In genomic region chr10:124666494-124666893, GRCh38 we compare ENCODE assay signal across 17 cellular contexts.
"Had no signal": no experiment of that assay in that cellular context is flagged by ENCODE, and none has a peak within 500 bp of the region (broad histone marks: within the 10 kb centered on the region; RNA-seq: fewer than 3 reads in every experiment).

No MANE protein-coding gene starts in this region.

- H3K27me3 Mint-ChIP-seq: activated CD8-positive, alpha-beta T cell treated with anti-CD3 and anti-CD28 coated beads for 36 hours; activated naive CD4-positive, alpha-beta T cell treated with anti-CD3 and anti-CD28 coated beads, Interleukin-2, amount 50 U/mL, for 24 hours; dendritic cell treated with granulocyte-macrophage colony-stimulating factor and Interleukin-4, amounts not matched to agents 40 ng/mL and 50 ng/mL, for 4 days; progenitor cell of endocrine pancreas; stimulated activated naive CD8-positive, alpha-beta T cell treated with anti-CD3 and anti-CD28 coated beads, Interleukin-15, amount 100 ng/mL, for 72 hours had no signal

- H3K9me3 ChIP-seq: thoracic aorta had no signal

- H3K9me3 Mint-ChIP-seq: activated CD8-positive, alpha-beta T cell treated with anti-CD3 and anti-CD28 coated beads for 36 hours; activated naive CD4-positive, alpha-beta T cell treated with anti-CD3 and anti-CD28 coated beads, Interleukin-2, amount 50 U/mL, for 24 hours; dendritic cell treated with granulocyte-macrophage colony-stimulating factor and Interleukin-4, amounts not matched to agents 40 ng/mL and 50 ng/mL, for 4 days; neural crest cell; stimulated activated naive CD8-positive, alpha-beta T cell treated with anti-CD3 and anti-CD28 coated beads, Interleukin-15, amount 100 ng/mL, for 72 hours had no signal

- DNase-seq: activated CD4-positive, alpha-beta T cell treated with anti-CD3 and anti-CD28 coated beads for 48 hours; activated CD4-positive, CD25-positive, alpha-beta regulatory T cell; activated CD8-positive, alpha-beta T cell treated with anti-CD3 and anti-CD28 coated beads for 36 hours; activated effector memory CD4-positive, alpha-beta T cell treated with Interleukin-2 at 50 U/mL for 16 hours; activated T-cell treated with anti-CD3 and anti-CD28 coated beads, Interleukin-2, amount 50 U/mL, for 1 hour; effector memory CD4-positive, alpha-beta T cell; hippocampal formation; mammary epithelial cell; stimulated activated CD4-positive, alpha-beta T cell treated with anti-CD3 and anti-CD28 coated beads, Interleukin-2, amount 100 ng/mL, for 24 hours; stimulated activated naive CD8-positive, alpha-beta T cell treated with anti-CD3 and anti-CD28 coated beads, Interleukin-15, amount 100 ng/mL, for 72 hours; T-helper 1 cell; T1000 had no signal

- H3K36me3 ChIP-seq: thoracic aorta had no signal

- H3K27ac Mint-ChIP-seq: activated CD8-positive, alpha-beta T cell treated with anti-CD3 and anti-CD28 coated beads for 36 hours; activated naive CD4-positive, alpha-beta T cell treated with anti-CD3 and anti-CD28 coated beads, Interleukin-2, amount 50 U/mL, for 24 hours had no signal

- H3K27ac ChIP-seq: thoracic aorta had no signal

- H3K36me3 Mint-ChIP-seq: activated naive CD4-positive, alpha-beta T cell treated with anti-CD3 and anti-CD28 coated beads, Interleukin-2, amount 50 U/mL, for 24 hours had no signal

- H3K4me3 ChIP-seq: thoracic aorta had no signal

- ATAC-seq: activated CD8-positive, alpha-beta T cell treated with anti-CD3 and anti-CD28 coated beads for 36 hours; stimulated activated naive CD8-positive, alpha-beta T cell treated with anti-CD3 and anti-CD28 coated beads, Interleukin-15, amount 100 ng/mL, for 72 hours had no signal

- H3K4me3 Mint-ChIP-seq: activated CD8-positive, alpha-beta T cell treated with anti-CD3 and anti-CD28 coated beads for 36 hours; activated naive CD4-positive, alpha-beta T cell treated with anti-CD3 and anti-CD28 coated beads, Interleukin-2, amount 50 U/mL, for 24 hours; dendritic cell treated with granulocyte-macrophage colony-stimulating factor and Interleukin-4, amounts not matched to agents 40 ng/mL and 50 ng/mL, for 4 days; neural crest cell; stimulated activated naive CD8-positive, alpha-beta T cell treated with anti-CD3 and anti-CD28 coated beads, Interleukin-15, amount 100 ng/mL, for 72 hours had no signal
